8 cellular contexts compared by ENCODE assay signal in the genomic region with DNA sequence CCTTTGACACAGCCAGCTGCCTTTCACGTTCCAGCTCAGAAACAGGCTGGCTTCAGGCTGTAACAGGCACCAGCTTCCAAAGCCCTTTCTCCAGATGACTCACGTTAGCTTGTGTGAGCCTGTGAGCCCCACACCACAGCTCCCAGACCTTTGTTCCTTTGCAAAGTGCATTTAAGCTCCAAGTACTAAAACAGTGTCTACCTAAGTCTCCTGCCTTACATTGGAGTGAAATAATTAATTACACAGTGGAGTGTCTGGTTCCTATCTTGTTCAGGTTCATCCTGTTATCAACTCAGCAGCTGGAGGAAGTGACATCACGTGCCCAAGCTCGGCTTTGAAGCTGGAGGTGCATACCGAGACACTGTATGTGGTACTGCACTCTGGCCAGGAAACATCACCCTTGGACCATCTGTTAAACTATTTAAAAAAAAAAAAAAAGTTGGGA.
DNase-seq lines count a peak whose midpoint lies in the region; ATAC-seq and TF ChIP-seq lines count a peak whose summit lies in the region.

No MANE protein-coding gene starts in this region.

- peak overlapping the region; percentile 80 to 90 for H3K27ac ChIP-seq in breast epithelium

- ATAC-seq in HG02763 (IDR thresholded peaks at IDR 0.05; ENCODE audit: unreplicated experiment) (peak; percentile 54), left colon (peak; percentile 46)

- intact Hi-C loops in breast epithelium (cut with DNase I; ENCODE audit: low total_unique reads), result no loop called here
- intact Hi-C loops in left colon (cut with DNase I, micrococcal nuclease), result no loop called here

- POLR2A ChIA-PET in BJ (lab: Charles Lee), result no interaction called here

- DNase-seq in BJ (ENCODE audit: low read depth), result peak; percentile 29
- DNase-seq in T-helper 9 cell, result peak; percentile 55
- peak in 1 of 2 donors; percentile 75 for DNase-seq in breast epithelium (ENCODE audit: low spot score in 2 of 2)
- DNase-seq in left colon, result peak in 1 of 2 donors; percentile 57
- peak; percentile 68 for DNase-seq in stimulated activated CD4-positive, alpha-beta T cell treated with anti-CD3 and anti-CD28 coated beads, Interleukin-1b, Interleukin-23, amount 100 ng/mL, for 48 hours
- DNase-seq in GM13977 (ENCODE audit: low spot score), result no peak
- DNase-seq in DMS79 treated with DMSO at 0.1 percent for 48 hours (lab: John Stamatoyannopoulos, UW), result no peak

- no peak for TF ChIP-seq POLR2A in breast epithelium (IDR thresholded peaks at IDR 0.05)

- H3K4me3 ChIP-seq in BJ (ENCODE audit: low read depth, low read length), result no peak overlapping the region
- no peak overlapping the region for H3K4me3 ChIP-seq in breast epithelium

- H3K9me3 ChIP-seq in breast epithelium, result no peaks in the 10 kb centered on the region

- in situ Hi-C loops in GM13977 (cut with MboI; ENCODE audit: low pct_unique_long_range_greater_than_20kb, low sequenced_read_pairs, unreplicated experiment), result no loop called here

- H3K27me3 ChIP-seq in BJ (ENCODE audit: control insufficient read depth, insufficient read depth, low read length) (no peaks in the 10 kb centered on the region), breast epithelium (no peaks in the 10 kb centered on the region)

- peaks cover 6 to 16% of the 10 kb centered on the region in 2 donors for H3K4me1 ChIP-seq in breast epithelium

- CTCF ChIA-PET in BJ (lab: Yijun Ruan, JAX), result interaction anchor here (0.6 to 2.5 kb wide), 3 partner anchors 10 to 587 kb away, joined by 3 to 9 read pairs (median 3); no protein-coding TSS in a partner anchor

- TF ChIP-seq CTCF in BJ (IDR thresholded peaks at IDR 0.05; ENCODE audit: insufficient read depth, low read depth, low read length) (no peak), breast epithelium (IDR thresholded peaks at IDR 0.05) (no peak), GM13977 (IDR thresholded peaks at IDR 0.05; ENCODE audit: extremely low read depth, insufficient read depth, missing control alignments) (no peak)

- H3K36me3 ChIP-seq in BJ (ENCODE audit: control insufficient read depth, insufficient read depth, low read length) (no peaks in the 10 kb centered on the region), breast epithelium (no peaks in the 10 kb centered on the region)

Comparison
In these comparisons a context has a peak if more than half of its experiments do, and no peak if none do; other contexts are left out.
1. DNase-seq: peak in BJ (single experiment), T-helper 9 cell (single experiment) and stimulated activated CD4-positive, alpha-beta T cell treated with anti-CD3 and anti-CD28 coated beads, Interleukin-1b, Interleukin-23, amount 100 ng/mL, for 48 hours (single experiment); none in GM13977 (single experiment) and DMS79 treated with DMSO at 0.1 percent for 48 hours (single experiment).